Comparison of ENCODE assay signal across 23 cellular contexts in the genomic region with DNA sequence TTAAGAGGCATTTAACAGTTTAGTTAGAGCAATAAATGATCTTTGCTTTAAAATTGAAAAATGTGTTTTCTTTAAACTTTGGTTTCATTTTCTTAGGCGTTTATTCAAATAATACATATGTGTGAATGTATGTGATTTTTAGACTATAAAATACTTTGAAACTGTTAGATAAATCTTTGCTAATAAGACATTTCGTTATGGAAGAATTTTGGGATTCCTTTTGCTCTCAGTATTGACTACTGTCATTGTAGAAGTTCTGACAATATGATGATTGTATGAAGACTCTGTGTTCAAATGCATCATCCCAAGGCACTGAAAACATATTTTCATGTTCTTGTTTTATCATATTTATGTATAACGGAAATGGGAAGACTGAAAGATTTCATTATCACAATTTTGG. TPM values are rescaled to one million over a fixed set of nuclear protein-coding genes. Genes with fewer than 3 reads are reported as not detected.
A peak's percentile ranks its signal among the peaks of the same experiment; 100 is the strongest.
DNase-seq lines count a peak whose midpoint lies in the region; ATAC-seq, FAIRE-seq and TF ChIP-seq lines count a peak whose summit lies in the region.
"Had no signal": no experiment of that assay in that cellular context is flagged by ENCODE, and none has a peak within 500 bp of the region (broad histone marks: within the 10 kb centered on the region; RNA-seq: fewer than 3 reads in every experiment).

No MANE protein-coding gene starts in this region.

- no peaks in the 10 kb centered on the region for H3K4me1 ChIP-seq in breast epithelium
- H3K4me1 ChIP-seq in HCT116 (ENCODE audit: control insufficient read depth in 1 of 2, insufficient read depth in 2 of 2, low read length in 2 of 2) = no peaks in the 10 kb centered on the region
- H3K4me1 ChIP-seq in pancreas = no peaks in the 10 kb centered on the region
- H3K4me1 ChIP-seq: BE2C, BLaER1 had no signal

- no peaks in the 10 kb centered on the region for H3K9me3 Mint-ChIP-seq in MCF 10A (ENCODE audit: unreplicated experiment)
- H3K9me3 Mint-ChIP-seq: CD4-positive, CD25-positive, alpha-beta regulatory T cell; CD8-positive, alpha-beta memory T cell had no signal

- DNase-seq in MCF 10A (ENCODE audit: unreplicated experiment) = peak; percentile 5
- no peak for DNase-seq in breast epithelium (ENCODE audit: low spot score in 2 of 2)
- DNase-seq in HCT116 (ENCODE audit: low read depth, low spot score) = no peak
- DNase-seq in RPMI7951 (ENCODE audit: low read depth) = peak; percentile 6
- DNase-seq in pancreas = no peak
- no peak for DNase-seq in NCI-H146 treated with DMSO at 0.1 percent for 48 hours (lab: John Stamatoyannopoulos, UW; ENCODE audit: unreplicated experiment)
- DNase-seq in ACHN = no peak
- DNase-seq: BE2C; C1 segment of cervical spinal cord; CD4-positive, alpha-beta memory T cell; CD4-positive, CD25-positive, alpha-beta regulatory T cell; CD8-positive, alpha-beta memory T cell; COR-L47; DMS 273 treated with DMSO at 0.1 percent for 48 hours; DMS79 treated with DMSO at 0.1 percent for 48 hours; GF-D8 had no signal

- TF ChIP-seq CTCF in MCF 10A (IDR thresholded peaks at IDR 0.05; ENCODE audit: unreplicated experiment) = no peak
- TF ChIP-seq CTCF in breast epithelium (IDR thresholded peaks at IDR 0.05) = no peak
- no peak for TF ChIP-seq CTCF in HCT116 (IDR thresholded peaks at IDR 0.05 in 2 of 3, conservative IDR thresholded peaks at IDR 0.05 in 1 of 3; ENCODE audit: borderline replicate concordance in 1 of 3, insufficient read depth in 1 of 3, low read depth in 2 of 3, low read length in 2 of 3)
- no peak for TF ChIP-seq CTCF in pancreas (IDR thresholded peaks at IDR 0.05)

- intact Hi-C loops in MCF 10A (cut with micrococcal nuclease) (no loop called here), breast epithelium (cut with DNase I; ENCODE audit: low total_unique reads) (no loop called here), HCT116 (cut with micrococcal nuclease) (no loop called here), pancreas (cut with DNase I) (no loop called here)

- H3K4me3 Mint-ChIP-seq in MCF 10A (ENCODE audit: unreplicated experiment) = no peak overlapping the region
- H3K4me3 Mint-ChIP-seq: CD14-positive monocyte; CD4-positive, alpha-beta memory T cell; CD4-positive, CD25-positive, alpha-beta regulatory T cell; CD8-positive, alpha-beta memory T cell had no signal

- no peaks in the 10 kb centered on the region for H3K9me2 ChIP-seq in HCT116 (ENCODE audit: insufficient read depth)

- no peak overlapping the region for H3K4me3 ChIP-seq in breast epithelium
- H3K4me3 ChIP-seq in HCT116 (replicated peaks in 1 of 2; ENCODE audit: low read depth in 1 of 2, low read length in 2 of 2) = no peak overlapping the region
- no peak overlapping the region for H3K4me3 ChIP-seq in pancreas
- H3K4me3 ChIP-seq: BLaER1 had no signal

- H3K4me2 ChIP-seq in HCT116 (ENCODE audit: low read length) = no peak overlapping the region
- H3K4me2 ChIP-seq: BLaER1 had no signal

- in situ Hi-C loops in ACHN (cut with HindIII; ENCODE audit: low pct_ligation_motif_present, low pct_unique_long_range_greater_than_20kb, low sequenced_read_pairs) = no loop called here

- CTCF ChIA-PET in MCF 10A (lab: Yijun Ruan, JAX) (no interaction called here), HCT116 (lab: Charles Lee) (no interaction called here)

- H3K9ac ChIP-seq in HCT116 (ENCODE audit: low read length) = no peak overlapping the region
- H3K9ac ChIP-seq: BLaER1 had no signal

- no peaks in the 10 kb centered on the region for H3K4me1 Mint-ChIP-seq in MCF 10A (ENCODE audit: insufficient read depth, unreplicated experiment)
- H3K4me1 Mint-ChIP-seq: CD14-positive monocyte; CD4-positive, alpha-beta memory T cell; CD4-positive, CD25-positive, alpha-beta regulatory T cell; CD8-positive, alpha-beta memory T cell had no signal

- no peak for ATAC-seq in HCT116
- ATAC-seq in pancreas = no peak
- ATAC-seq in HG03378 (IDR thresholded peaks at IDR 0.05; ENCODE audit: unreplicated experiment) = no peak

- TF ChIP-seq POLR2A in breast epithelium (IDR thresholded peaks at IDR 0.05) (no peak), HCT116 (IDR thresholded peaks at IDR 0.05; ENCODE audit: borderline replicate concordance, extremely low read depth, insufficient read depth, insufficient read length) (no peak)

- FAIRE-seq in pancreas (lab: Jason Lieb, UNC) = peak; percentile 5
- FAIRE-seq: G401.6, GM12891, GM19239 had no signal

- H3K36me3 ChIP-seq in breast epithelium (no peaks in the 10 kb centered on the region), HCT116 (ENCODE audit: control insufficient read depth in 1 of 2, insufficient read depth in 2 of 2, low read length in 2 of 2) (no peaks in the 10 kb centered on the region), pancreas (no peaks in the 10 kb centered on the region)
- H3K36me3 ChIP-seq: BE2C, BLaER1 had no signal

- H3K27ac Mint-ChIP-seq in MCF 10A (ENCODE audit: low read depth, unreplicated experiment) = no peak overlapping the region
- H3K27ac Mint-ChIP-seq: CD14-positive monocyte; CD4-positive, alpha-beta memory T cell; CD4-positive, CD25-positive, alpha-beta regulatory T cell; CD8-positive, alpha-beta memory T cell had no signal

- no TSS peak for BruUV-seq in MCF 10A (replicated peaks; lab: Mats Ljungman, UMichigan)
- no TSS peak for BruUV-seq in HCT116 (replicated peaks; lab: Mats Ljungman, UMichigan)

- H3K27ac ChIP-seq in breast epithelium (no peak overlapping the region), HCT116 (ENCODE audit: low read depth, low read length) (no peak overlapping the region), pancreas (no peak overlapping the region)
- H3K27ac ChIP-seq: 22Rv1, BLaER1 had no signal

- H3K27me3 Mint-ChIP-seq in MCF 10A (ENCODE audit: insufficient read depth, unreplicated experiment) = peaks cover 94% of the 10 kb centered on the region

- peak overlapping the region; percentile 26 for H2AFZ ChIP-seq in HCT116 (ENCODE audit: low read depth, low read length, poor library complexity, severe bottlenecking)

- H3K36me3 Mint-ChIP-seq in MCF 10A (ENCODE audit: insufficient read depth, unreplicated experiment) = peaks cover 6% of the 10 kb centered on the region
- H3K36me3 Mint-ChIP-seq: CD14-positive monocyte; CD4-positive, alpha-beta memory T cell; CD4-positive, CD25-positive, alpha-beta regulatory T cell; CD8-positive, alpha-beta memory T cell had no signal

- no peaks in the 10 kb centered on the region for H3K79me2 ChIP-seq in HCT116 (ENCODE audit: insufficient read depth, low read length)

- POLR2A ChIA-PET in MCF 10A (lab: Yijun Ruan, JAX) = interaction anchor here (0.7 kb wide), 1 partner anchor 46 kb away, joined by 7 read pairs; no protein-coding TSS in a partner anchor
- POLR2A ChIA-PET in HCT116 (lab: Charles Lee) = no interaction called here

- no peaks in the 10 kb centered on the region for H4K20me1 ChIP-seq in HCT116 (ENCODE audit: insufficient read depth)
- H4K20me1 ChIP-seq: BLaER1 had no signal

- H3K9me3 ChIP-seq in breast epithelium (no peaks in the 10 kb centered on the region), HCT116 (ENCODE audit: control insufficient read depth in 1 of 2, insufficient read depth in 1 of 2, low read depth in 1 of 2, low read length in 2 of 2) (no peaks in the 10 kb centered on the region), pancreas (no peaks in the 10 kb centered on the region)
- H3K9me3 ChIP-seq: BE2C, BLaER1 had no signal

- no peak for TF ChIP-seq RAD21 in HCT116 (IDR thresholded peaks at IDR 0.05; ENCODE audit: low read depth)

- 48 to 67% methylated on average over 3 of the region's 3 CpGs for WGBS in pancreas, 2 donors

- no peaks in the 10 kb centered on the region for H3K27me3 ChIP-seq in breast epithelium
- H3K27me3 ChIP-seq in HCT116 (ENCODE audit: insufficient read depth, low read length) = peaks cover 21% of the 10 kb centered on the region; the same call in 1 of the 2 replicates
- no peaks in the 10 kb centered on the region for H3K27me3 ChIP-seq in pancreas
- H3K27me3 ChIP-seq: BE2C, BLaER1 had no signal

- RAD21 ChIA-PET in HCT116 (lab: Charles Lee; ENCODE audit: low non-redundant PET in 1 of 2, low total read pairs in 2 of 2, uncharacterized antibody in 2 of 2, unreplicated experiment in 2 of 2) = no interaction called here

TF ChIP-seq in HCT116, 20 proteins besides CTCF, POLR2A, EP300 and RAD21 (continues in another document):
- TF ChIP-seq, protein P1, sequence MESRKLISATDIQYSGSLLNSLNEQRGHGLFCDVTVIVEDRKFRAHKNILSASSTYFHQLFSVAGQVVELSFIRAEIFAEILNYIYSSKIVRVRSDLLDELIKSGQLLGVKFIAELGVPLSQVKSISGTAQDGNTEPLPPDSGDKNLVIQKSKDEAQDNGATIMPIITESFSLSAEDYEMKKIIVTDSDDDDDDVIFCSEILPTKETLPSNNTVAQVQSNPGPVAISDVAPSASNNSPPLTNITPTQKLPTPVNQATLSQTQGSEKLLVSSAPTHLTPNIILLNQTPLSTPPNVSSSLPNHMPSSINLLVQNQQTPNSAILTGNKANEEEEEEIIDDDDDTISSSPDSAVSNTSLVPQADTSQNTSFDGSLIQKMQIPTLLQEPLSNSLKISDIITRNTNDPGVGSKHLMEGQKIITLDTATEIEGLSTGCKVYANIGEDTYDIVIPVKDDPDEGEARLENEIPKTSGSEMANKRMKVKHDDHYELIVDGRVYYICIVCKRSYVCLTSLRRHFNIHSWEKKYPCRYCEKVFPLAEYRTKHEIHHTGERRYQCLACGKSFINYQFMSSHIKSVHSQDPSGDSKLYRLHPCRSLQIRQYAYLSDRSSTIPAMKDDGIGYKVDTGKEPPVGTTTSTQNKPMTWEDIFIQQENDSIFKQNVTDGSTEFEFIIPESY (IDR thresholded peaks at IDR 0.05; ENCODE audit: extremely low read depth, insufficient replicate concordance, low read length) = no peak
- TF ChIP-seq ELF1 (IDR thresholded peaks at IDR 0.05; ENCODE audit: borderline replicate concordance, low read depth) (no peak), FOSL1 (IDR thresholded peaks at IDR 0.05; ENCODE audit: low read depth) (no peak), SIN3A (IDR thresholded peaks at IDR 0.05; ENCODE audit: low read depth) (no peak), ZFX (IDR thresholded peaks at IDR 0.05) (no peak), EZH2phosphoT487 (IDR thresholded peaks at IDR 0.05; ENCODE audit: borderline replicate concordance) (no peak), CEBPB (IDR thresholded peaks at IDR 0.05; ENCODE audit: low read depth) (no peak)
- TF ChIP-seq, protein P2, sequence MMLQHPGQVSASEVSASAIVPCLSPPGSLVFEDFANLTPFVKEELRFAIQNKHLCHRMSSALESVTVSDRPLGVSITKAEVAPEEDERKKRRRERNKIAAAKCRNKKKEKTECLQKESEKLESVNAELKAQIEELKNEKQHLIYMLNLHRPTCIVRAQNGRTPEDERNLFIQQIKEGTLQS (IDR thresholded peaks at IDR 0.05) = no peak
- TF ChIP-seq, protein P3, sequence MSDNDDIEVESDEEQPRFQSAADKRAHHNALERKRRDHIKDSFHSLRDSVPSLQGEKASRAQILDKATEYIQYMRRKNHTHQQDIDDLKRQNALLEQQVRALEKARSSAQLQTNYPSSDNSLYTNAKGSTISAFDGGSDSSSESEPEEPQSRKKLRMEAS (IDR thresholded peaks at IDR 0.05) = no peak

RNA-seq across cellular contexts. Expression of a gene that starts 43.8 kb away (rescaled TPM):
- total RNA-seq in MCF 10A (2022) = 173 and 192 TPM in 2 replicates
- 10 to 100 TPM; 33.0 to 77.7 (median 73.4) TPM for total RNA-seq in breast epithelium
- total RNA-seq in HCT116 (2021; ENCODE audit: unreplicated experiment) = 37.2 TPM
- polyA plus RNA-seq in HCT116 (2012) = 29.9 and 32.5 TPM in 2 replicates
- total RNA-seq in RPMI7951 (2014; rRNA removed; shearing (Covaris generic)) = 9.2 and 13.9 TPM in 2 replicates
- 10 to 100 TPM in 5 of 6 donors, 1 to 10 TPM in 1; 6.2 to 99.6 (median 77.1) TPM for total RNA-seq in pancreas
- polyA plus RNA-seq in pancreas = 100 to 1,000 TPM; 114 to 155 TPM

Comparison
In these comparisons a context has a peak if more than half of its experiments do, and no peak if none do; other contexts are left out.
1. DNase-seq: peak in MCF 10A (single experiment) and RPMI7951 (single experiment); none in breast epithelium (0 of 2), HCT116 (single experiment), pancreas (0 of 6), NCI-H146 treated with DMSO at 0.1 percent for 48 hours (single experiment) and ACHN (single experiment).